ENCODE assay signal across 22 cellular contexts in genomic region chr9:94934816-94935328, GRCh38.
"Had no signal": no experiment of that assay in that cellular context is flagged by ENCODE, and none has a peak within 500 bp of the region (broad histone marks: within the 10 kb centered on the region; RNA-seq: fewer than 3 reads in every experiment).

No MANE protein-coding gene starts in this region.

- H3K4me3 ChIP-seq: coronary artery, heart left ventricle, lower lobe of right lung, ovary, psoas muscle, right atrium auricular region, stomach, suprapubic skin, vagina had no signal

- H3K4me3 Mint-ChIP-seq: activated T-cell treated with anti-CD3 and anti-CD28 coated beads, Interleukin-2, amount 50 U/mL, for 24 hours; activated T-helper 17 cell treated with anti-CD3 and anti-CD28 coated beads, Interleukin-2, amount 50 U/mL, for 72 hours; central memory CD8-positive, alpha-beta T cell; naive thymus-derived CD4-positive, alpha-beta T cell; stimulated activated effector memory CD8-positive, alpha-beta T cell treated with anti-CD3 and anti-CD28 coated beads, Interleukin-12 subunit alpha, Interleukin-12 subunit beta, amount 100 ng/mL, for 72 hours; T-helper 2 cell treated with Interferon-gamma antibody and Interleukin-4, amounts not matched to agents 5 μg/mL and 100 μg/mL, for 36 hours had no signal

- H3K27ac ChIP-seq: heart left ventricle, lower lobe of right lung, ovary, psoas muscle, right atrium auricular region, stomach, suprapubic skin, WERI-Rb-1 had no signal

- H3K36me3 Mint-ChIP-seq: activated naive CD4-positive, alpha-beta T cell treated with anti-CD3 and anti-CD28 coated beads, Interleukin-2, amount 50 U/mL, for 72 hours; stimulated activated effector memory CD8-positive, alpha-beta T cell treated with anti-CD3 and anti-CD28 coated beads, Interleukin-12 subunit alpha, Interleukin-12 subunit beta, amount 100 ng/mL, for 72 hours had no signal

- ATAC-seq: activated naive CD4-positive, alpha-beta T cell treated with anti-CD3 and anti-CD28 coated beads, Interleukin-2, amount 50 U/mL, for 72 hours; activated T-helper 17 cell treated with anti-CD3 and anti-CD28 coated beads, Interleukin-2, amount 50 U/mL, for 72 hours; heart left ventricle; left colon; naive thymus-derived CD4-positive, alpha-beta T cell; psoas muscle; stimulated activated effector memory CD8-positive, alpha-beta T cell treated with anti-CD3 and anti-CD28 coated beads, Interleukin-12 subunit alpha, Interleukin-12 subunit beta, amount 100 ng/mL, for 72 hours had no signal

- H3K27me3 Mint-ChIP-seq: activated T-cell treated with anti-CD3 and anti-CD28 coated beads, Interleukin-2, amount 50 U/mL, for 24 hours; activated T-helper 17 cell treated with anti-CD3 and anti-CD28 coated beads, Interleukin-2, amount 50 U/mL, for 72 hours; central memory CD8-positive, alpha-beta T cell; naive thymus-derived CD4-positive, alpha-beta T cell had no signal

- H3K9me3 ChIP-seq: heart left ventricle, lower lobe of right lung, ovary, psoas muscle, right atrium auricular region, stomach, suprapubic skin, vagina had no signal

- H3K36me3 ChIP-seq: heart left ventricle, lower lobe of right lung, ovary, right atrium auricular region, stomach, suprapubic skin, vagina, WERI-Rb-1 had no signal

- H3K9me3 Mint-ChIP-seq: activated T-cell treated with anti-CD3 and anti-CD28 coated beads, Interleukin-2, amount 50 U/mL, for 24 hours; central memory CD8-positive, alpha-beta T cell; naive thymus-derived CD4-positive, alpha-beta T cell; stimulated activated effector memory CD8-positive, alpha-beta T cell treated with anti-CD3 and anti-CD28 coated beads, Interleukin-12 subunit alpha, Interleukin-12 subunit beta, amount 100 ng/mL, for 72 hours; T-helper 2 cell treated with Interferon-gamma antibody and Interleukin-4, amounts not matched to agents 5 μg/mL and 100 μg/mL, for 36 hours had no signal

- H3K27ac Mint-ChIP-seq: activated naive CD4-positive, alpha-beta T cell treated with anti-CD3 and anti-CD28 coated beads, Interleukin-2, amount 50 U/mL, for 72 hours; activated T-cell treated with anti-CD3 and anti-CD28 coated beads, Interleukin-2, amount 50 U/mL, for 24 hours; activated T-helper 17 cell treated with anti-CD3 and anti-CD28 coated beads, Interleukin-2, amount 50 U/mL, for 72 hours; T-helper 2 cell treated with Interferon-gamma antibody and Interleukin-4, amounts not matched to agents 5 μg/mL and 100 μg/mL, for 36 hours had no signal

- DNase-seq: activated CD4-positive, alpha-beta T cell treated with anti-CD3 and anti-CD28 coated beads for 1 hour; activated CD4-positive, alpha-beta T cell treated with anti-CD3 and anti-CD28 coated beads, Interleukin-2, amount 50 U/mL, for 1 hour; activated T-cell treated with anti-CD3 and anti-CD28 coated beads, Interleukin-2, amount 50 U/mL, for 24 hours; aorta; heart left ventricle; left colon; lower lobe of right lung; naive thymus-derived CD4-positive, alpha-beta T cell; ovary; psoas muscle; stomach; trophoblast cell; WERI-Rb-1 had no signal

- H3K27me3 ChIP-seq: heart left ventricle, ovary, right atrium auricular region, stomach, suprapubic skin, vagina had no signal
